8 cellular contexts compared by ENCODE assay signal in the genomic region with DNA sequence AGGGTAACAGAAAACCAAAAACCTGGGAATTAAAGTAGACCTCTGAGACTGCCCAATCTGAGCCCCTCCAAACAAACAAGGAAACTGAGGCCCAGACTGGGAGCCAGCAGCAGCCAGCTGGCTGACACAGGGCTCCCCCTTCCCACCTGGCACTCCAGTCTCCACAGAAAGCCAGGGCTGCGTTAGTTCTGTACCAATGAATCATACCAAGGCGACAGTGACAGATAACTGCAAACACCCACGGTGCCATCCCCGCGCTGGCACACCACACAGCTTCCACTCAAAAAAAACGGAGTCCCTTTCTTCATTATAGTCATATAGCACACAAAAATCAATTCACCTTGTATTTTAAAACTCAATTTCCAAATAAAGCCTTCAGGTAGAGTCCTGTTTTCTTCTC. TPM values are rescaled to one million over a fixed set of nuclear protein-coding genes. Genes with fewer than 3 reads are reported as not detected.
DNase-seq lines count a peak whose midpoint lies in the region; ATAC-seq and TF ChIP-seq lines count a peak whose summit lies in the region.

No MANE protein-coding gene starts in this region.

- intact Hi-C loops in sigmoid colon (cut with DNase I) = loop anchor here (5.0 kb wide), 2 partner anchors 140 to 310 kb away; a partner anchor contains a TSS

- H3K36me3 ChIP-seq in DOHH2 (ENCODE audit: control insufficient read depth, low read length) (0 out of 2 replicates have a peak, but pooled peaks cover 4% of the 10 kb centered on the region), fibroblast of lung (ENCODE audit: control insufficient read depth, insufficient read depth, low read length) (no peaks in the 10 kb centered on the region), sigmoid colon (no peaks in the 10 kb centered on the region)

- H3K4me1 ChIP-seq in DOHH2 (ENCODE audit: control insufficient read depth, low read length) = peaks cover 35% of the 10 kb centered on the region
- H3K4me1 ChIP-seq in fibroblast of lung (ENCODE audit: control insufficient read depth, extremely low read depth, insufficient read depth, low read length) = peaks cover 23% of the 10 kb centered on the region
- H3K4me1 ChIP-seq in sigmoid colon = peaks cover 0 to 64% (median 50%) of the 10 kb centered on the region in 4 donors

- H3K79me2 ChIP-seq in DOHH2 (ENCODE audit: control insufficient read depth, low read length) = peaks cover 63% of the 10 kb centered on the region
- peaks cover 1% of the 10 kb centered on the region for H3K79me2 ChIP-seq in fibroblast of lung (ENCODE audit: control insufficient read depth, insufficient read depth, low read length)

- TF ChIP-seq EP300 in sigmoid colon (IDR thresholded peaks at IDR 0.05) = no peak

- H4K20me1 ChIP-seq in DOHH2 (ENCODE audit: control insufficient read depth, insufficient read depth, low read depth, low read length) (peaks cover 5% of the 10 kb centered on the region; the same call in 1 of the 2 replicates), fibroblast of lung (ENCODE audit: control insufficient read depth, extremely low read depth, insufficient read depth, low read length) (no peaks in the 10 kb centered on the region)

- peak overlapping the region; percentile 45 for H3K9ac ChIP-seq in fibroblast of lung (ENCODE audit: insufficient read depth, low read length)

- no peak overlapping the region for H2AFZ ChIP-seq in fibroblast of lung (ENCODE audit: low read length)

- no peak overlapping the region for H3K27ac ChIP-seq in DOHH2 (ENCODE audit: low read depth, low read length)
- H3K27ac ChIP-seq in fibroblast of lung (ENCODE audit: insufficient read depth, low read length) = peak overlapping the region; percentile 97
- H3K27ac ChIP-seq in sigmoid colon = peak overlapping the region; percentile 93 to 97 (median 94)

- H3K4me3 ChIP-seq in DOHH2 (ENCODE audit: low read length) = peak overlapping the region; percentile 92
- peak overlapping the region in 2 of 4 experiments; percentile 81 to 82 for H3K4me3 ChIP-seq in fibroblast of lung (replicated peaks in 1 of 4; ENCODE audit: control extremely low read depth in 1 of 4, insufficient read depth in 1 of 4, low read depth in 3 of 4, low read length in 4 of 4)
- H3K4me3 ChIP-seq in sigmoid colon = peak overlapping the region in 3 of 4 donors; percentile 77 to 84 (median 83)

- DNase-seq in activated CD4-positive, alpha-beta T cell treated with anti-CD3 and anti-CD28 coated beads for 48 hours = peak; percentile 73
- DNase-seq in fibroblast of lung (ENCODE audit: low read depth in 2 of 2) (peak in 1 of 2 donors; percentile 22), sigmoid colon (peak; percentile 63), SW480 (ENCODE audit: low spot score) (no peak), A172 (ENCODE audit: low spot score) (no peak)

- WGBS in sigmoid colon, 2 donors = 13 to 66% methylated on average over 6 of the region's 6 CpGs

- no peak for TF ChIP-seq CTCF in DOHH2 (IDR thresholded peaks at IDR 0.05; ENCODE audit: low read depth, low read length, poor library complexity, severe bottlenecking)
- no peak for TF ChIP-seq CTCF in fibroblast of lung (conservative IDR thresholded peaks at IDR 0.05 in 1 of 2, IDR thresholded peaks at IDR 0.05 in 1 of 2; ENCODE audit: low read depth in 1 of 2, low read length in 2 of 2)
- no peak for TF ChIP-seq CTCF in sigmoid colon (IDR thresholded peaks at IDR 0.05)

- ATAC-seq in GM18868 (IDR thresholded peaks at IDR 0.05; ENCODE audit: unreplicated experiment) (no peak), HG02763 (IDR thresholded peaks at IDR 0.05; ENCODE audit: unreplicated experiment) (no peak)

- peak overlapping the region; percentile 76 for H3K4me2 ChIP-seq in DOHH2 (ENCODE audit: low read length)
- H3K4me2 ChIP-seq in fibroblast of lung (ENCODE audit: extremely low read depth, insufficient read depth, low read length) = peak overlapping the region; percentile 96

- H3K9me3 ChIP-seq in DOHH2 (ENCODE audit: control insufficient read depth, insufficient read depth, low read length) (no peaks in the 10 kb centered on the region), fibroblast of lung (ENCODE audit: control insufficient read depth, insufficient read depth, low read depth, low read length) (no peaks in the 10 kb centered on the region), sigmoid colon (no peaks in the 10 kb centered on the region)

- no peaks in the 10 kb centered on the region; the same call in 1 of the 2 replicates for H3F3A ChIP-seq in DOHH2 (ENCODE audit: control insufficient read depth, insufficient read depth)

- TF ChIP-seq POLR2A in sigmoid colon (IDR thresholded peaks at IDR 0.05) = no peak

- no peaks in the 10 kb centered on the region for H3K9me2 ChIP-seq in DOHH2 (replicated peaks; ENCODE audit: control insufficient read depth, low read length)

- H3K27me3 ChIP-seq in DOHH2 (ENCODE audit: control insufficient read depth, low read length) = no peaks in the 10 kb centered on the region
- peaks cover under 1% of the 10 kb centered on the region for H3K27me3 ChIP-seq in fibroblast of lung (ENCODE audit: control insufficient read depth, insufficient read depth, low read length)
- H3K27me3 ChIP-seq in sigmoid colon = no peaks in the 10 kb centered on the region

RNA-seq across cellular contexts. Expression of a gene that starts 1.4 kb away (rescaled TPM):
- 2.1 and 4.6 TPM in 2 replicates for total RNA-seq in fibroblast of lung
- 1.9 and 2.6 TPM in 2 replicates for polyA plus RNA-seq in fibroblast of lung
- polyA plus RNA-seq in fibroblast of lung (2012) = 1.7 and 2.4 TPM in 2 replicates
- 3.8 and 17.2 TPM in 2 replicates for polyA minus RNA-seq in fibroblast of lung (ENCODE audit: low replicate concordance)
- total RNA-seq in sigmoid colon = 10 to 100 TPM in 1 of 4 donors, 1 to 10 TPM in 3; 7.7 to 11.8 (median 9.2) TPM
- 1 to 10 TPM; 3.7 to 7.1 (median 4.2) TPM for polyA plus RNA-seq in sigmoid colon
- 1.4 and 1.6 TPM in 2 replicates for total RNA-seq in A172 (2014; rRNA removed; shearing (Covaris generic))

RNA-seq across cellular contexts. Expression of a gene that starts 33.3 kb away (rescaled TPM):
- 7.7 and 9.2 TPM in 2 replicates for total RNA-seq in fibroblast of lung
- polyA plus RNA-seq in fibroblast of lung = 3.9 and 4.9 TPM in 2 replicates
- 11.9 and 16.9 TPM in 2 replicates for polyA plus RNA-seq in fibroblast of lung (2012)
- 8.9 and 20.9 TPM in 2 replicates for polyA minus RNA-seq in fibroblast of lung (ENCODE audit: low replicate concordance)
- total RNA-seq in sigmoid colon = 10 to 100 TPM; 17.5 to 20.8 (median 18.2) TPM
- polyA plus RNA-seq in sigmoid colon = 10 to 100 TPM in 1 of 3 donors, 1 to 10 TPM in 2; 6.9 to 13.2 (median 7.2) TPM
- total RNA-seq in A172 (2014; rRNA removed; shearing (Covaris generic)) = 14.0 and 17.9 TPM in 2 replicates

RNA-seq across cellular contexts. Expression of a gene that starts 47.1 kb away (rescaled TPM):
- 3.6 and 4.1 TPM in 2 replicates for total RNA-seq in fibroblast of lung
- polyA plus RNA-seq in fibroblast of lung = 0.82 and 0.91 TPM in 2 replicates
- 1.9 TPM in 2 replicates for polyA plus RNA-seq in fibroblast of lung (2012)
- polyA minus RNA-seq in fibroblast of lung (ENCODE audit: low replicate concordance) = 0.63 TPM in 1 of 2 replicates, not detected in the other
- total RNA-seq in sigmoid colon = 10 to 100 TPM; 13.2 to 27.3 (median 18.1) TPM
- 10 to 100 TPM; 40.7 to 59.2 (median 52.3) TPM for polyA plus RNA-seq in sigmoid colon
- 28.6 and 31.7 TPM in 2 replicates for total RNA-seq in A172 (2014; rRNA removed; shearing (Covaris generic))

Comparison
In these comparisons a context has a peak if more than half of its experiments do, and no peak if none do; other contexts are left out.
1. DNase-seq: peak in activated CD4-positive, alpha-beta T cell treated with anti-CD3 and anti-CD28 coated beads for 48 hours (single experiment) and sigmoid colon (single experiment); none in SW480 (single experiment) and A172 (single experiment).